Comparison of ENCODE assay signal across 8 cellular contexts in the genomic region with DNA sequence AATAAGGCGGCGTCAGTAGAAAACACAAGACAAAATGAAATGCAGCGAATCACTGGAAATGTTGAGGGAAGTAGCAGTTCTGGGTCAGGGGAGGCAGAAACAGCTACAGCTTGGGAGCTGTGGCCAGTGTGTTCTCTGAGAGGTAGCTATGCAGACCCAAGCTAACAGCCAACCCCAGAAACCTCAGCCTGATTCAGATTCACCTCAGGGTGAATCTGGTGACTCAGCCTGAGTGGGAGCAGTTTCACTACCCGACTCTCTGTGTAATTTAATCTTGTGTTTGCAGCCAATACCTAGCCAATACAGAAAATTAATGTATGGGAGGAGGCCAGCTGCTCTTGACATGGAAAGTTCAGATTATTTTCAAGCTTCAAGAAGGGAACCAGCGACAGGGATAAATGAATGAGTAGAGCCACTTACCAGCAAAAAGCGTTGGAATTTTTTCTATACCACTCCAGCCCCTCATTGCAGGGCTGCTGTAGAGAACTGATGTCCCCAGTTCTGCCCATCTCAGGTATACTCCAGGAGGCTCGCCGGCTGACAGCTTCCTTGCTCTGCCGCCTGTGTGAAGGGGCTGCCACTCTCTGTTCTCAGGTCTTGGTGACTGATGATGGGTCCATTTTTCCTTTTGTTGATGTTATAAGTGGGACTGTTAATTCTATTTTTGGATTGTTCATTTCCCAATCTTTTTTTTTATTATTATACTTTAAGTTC. TPM values are rescaled to one million over a fixed set of nuclear protein-coding genes. Genes with fewer than 3 reads are reported as not detected.
DNase-seq lines count a peak whose midpoint lies in the region; ATAC-seq and TF ChIP-seq lines count a peak whose summit lies in the region.

No MANE protein-coding gene starts in this region.

- H3K4me3 ChIP-seq in choroid plexus epithelial cell (ENCODE audit: low read depth, low read length) (no peak overlapping the region), lower leg skin (ENCODE audit: low read depth, poor library complexity, severe bottlenecking) (no peak overlapping the region)

- 40 to 45% methylated on average over 9 of the region's 9 CpGs for WGBS in lower leg skin, 2 donors

- intact Hi-C loops in lower leg skin (cut with DNase I; ENCODE audit: low total_unique reads), result no loop called here

- TF ChIP-seq POLR2A in lower leg skin (IDR thresholded peaks at IDR 0.05), result no peak

- TF ChIP-seq CTCF in choroid plexus epithelial cell (conservative IDR thresholded peaks at IDR 0.05; ENCODE audit: low read depth, low read length) (no peak), lower leg skin (IDR thresholded peaks at IDR 0.05) (no peak)

- DNase-seq in NCI-H1694 treated with DMSO at 0.1 percent for 48 hours (lab: John Stamatoyannopoulos, UW), result peak; percentile 11
- DNase-seq in NCI-H1694 (lab: John Stamatoyannopoulos, UW), result no peak
- DNase-seq in NCI-H69 (lab: John Stamatoyannopoulos, UW), result peak; percentile 7
- DNase-seq in choroid plexus epithelial cell (ENCODE audit: low read depth), result peak; percentile 77
- DNase-seq in stimulated activated CD4-positive, alpha-beta T cell treated with anti-CD3 and anti-CD28 coated beads, Interleukin-2, amount 100 ng/mL, for 48 hours, result peak; percentile 51 to 55
- DNase-seq in lower leg skin (ENCODE audit: low spot score in 2 of 2), result no peak

- ATAC-seq in HG02642 (IDR thresholded peaks at IDR 0.05; ENCODE audit: poor library complexity, unreplicated experiment) (no peak), GM21528 (IDR thresholded peaks at IDR 0.05; ENCODE audit: low FRiP score, unreplicated experiment) (no peak)

RNA-seq across cellular contexts. Expression of gene IGFL3, which starts 8.9 kb away (rescaled TPM):
- 10 to 100 TPM; 19.0 to 46.7 (median 24.9) TPM for total RNA-seq in lower leg skin

RNA-seq across cellular contexts. Expression of gene IGFL2, which starts 32.5 kb away (rescaled TPM):
- 10 to 100 TPM in 3 of 4 donors, 1 to 10 TPM in 1; 7.2 to 26.9 (median 24.9) TPM for total RNA-seq in lower leg skin

Comparison
In these comparisons a context has a peak if more than half of its experiments do, and no peak if none do; other contexts are left out.
1. DNase-seq: peak in NCI-H1694 treated with DMSO at 0.1 percent for 48 hours (single experiment), NCI-H69 (single experiment), choroid plexus epithelial cell (single experiment) and stimulated activated CD4-positive, alpha-beta T cell treated with anti-CD3 and anti-CD28 coated beads, Interleukin-2, amount 100 ng/mL, for 48 hours (2 of 2); none in NCI-H1694 (single experiment) and lower leg skin (0 of 2).